In the genomic region with DNA sequence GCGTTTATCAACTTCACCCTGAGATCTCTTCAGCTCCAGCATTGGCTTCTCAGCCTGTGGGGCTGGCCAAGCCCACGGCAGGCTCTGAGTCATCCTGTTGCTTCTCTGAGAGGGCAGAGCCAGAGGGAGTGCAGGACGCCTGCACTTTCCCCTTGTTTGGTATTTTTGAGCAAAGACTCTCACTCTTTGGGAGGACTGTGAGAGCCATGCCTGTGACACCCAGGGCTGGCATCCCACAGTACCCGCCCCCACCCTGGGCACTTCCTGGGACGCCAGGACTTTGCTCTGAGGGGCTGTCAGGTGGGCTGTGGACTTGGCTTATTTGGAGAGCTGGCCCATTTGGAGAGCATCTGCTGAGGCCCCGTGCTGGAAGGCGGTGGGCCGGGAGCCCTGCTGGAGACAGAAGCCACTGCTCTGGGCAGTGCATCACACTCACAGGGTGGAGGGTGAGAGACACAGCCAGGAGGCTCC, we compare ENCODE assay signal across 10 cellular contexts.
DNase-seq lines count a peak whose midpoint lies in the region; ATAC-seq and TF ChIP-seq lines count a peak whose summit lies in the region.
"Had no signal": no experiment of that assay in that cellular context is flagged by ENCODE, and none has a peak within 500 bp of the region (broad histone marks: within the 10 kb centered on the region; RNA-seq: fewer than 3 reads in every experiment).

No MANE protein-coding gene starts in this region.

- H3K4me3 ChIP-seq in foreskin fibroblast (ENCODE audit: low read depth in 1 of 2, low read length in 2 of 2) (no peak overlapping the region), retinal pigment epithelial cell (ENCODE audit: low read length) (no peak overlapping the region)

- CTCF ChIA-PET in RWPE1 (lab: Yijun Ruan, JAX), result interaction anchor here (0.8 kb wide), 1 partner anchor 28 kb away, joined by 4 read pairs; no protein-coding TSS in a partner anchor

- H3K27me3 Mint-ChIP-seq in stimulated activated naive CD8-positive, alpha-beta T cell treated with anti-CD3 and anti-CD28 coated beads, Interleukin-15, amount 100 ng/mL, for 72 hours, result peaks cover 4% of the 10 kb centered on the region

- peak overlapping the region; percentile 58 for H3K27ac ChIP-seq in RWPE1

- no peak overlapping the region for H3K4me3 Mint-ChIP-seq in stimulated activated naive CD8-positive, alpha-beta T cell treated with anti-CD3 and anti-CD28 coated beads, Interleukin-15, amount 100 ng/mL, for 72 hours
- H3K4me3 Mint-ChIP-seq: neural crest cell had no signal

- DNase-seq in EL, result peak; percentile 71
- peak; percentile 76 for DNase-seq in RWPE1 (ENCODE audit: low spot score)
- DNase-seq in foreskin fibroblast, result peak; percentile 79 to 91
- DNase-seq in retinal pigment epithelial cell (ENCODE audit: low read depth), result peak; percentile 40
- DNase-seq in NCI-H748 (lab: John Stamatoyannopoulos, UW; ENCODE audit: unreplicated experiment), result no peak
- DNase-seq in activated CD4-positive, alpha-beta T cell treated with anti-CD3 and anti-CD28 coated beads for 48 hours, result no peak
- DNase-seq in stimulated activated naive CD8-positive, alpha-beta T cell treated with anti-CD3 and anti-CD28 coated beads, Interleukin-15, amount 100 ng/mL, for 72 hours, result no peak
- no peak for DNase-seq in central memory CD4-positive, alpha-beta T cell

- no peak overlapping the region for H3K27ac Mint-ChIP-seq in stimulated activated naive CD8-positive, alpha-beta T cell treated with anti-CD3 and anti-CD28 coated beads, Interleukin-15, amount 100 ng/mL, for 72 hours

- ATAC-seq in stimulated activated naive CD8-positive, alpha-beta T cell treated with anti-CD3 and anti-CD28 coated beads, Interleukin-15, amount 100 ng/mL, for 72 hours, result no peak
- ATAC-seq: Panc1 had no signal

- POLR2A ChIA-PET in RWPE1 (lab: Yijun Ruan, JAX; ENCODE audit: low non-redundant PET), result interaction anchor here (0.6 kb wide), 1 partner anchor 36 kb away, joined by 4 read pairs; no protein-coding TSS in a partner anchor

- no peaks in the 10 kb centered on the region for H3K4me1 Mint-ChIP-seq in stimulated activated naive CD8-positive, alpha-beta T cell treated with anti-CD3 and anti-CD28 coated beads, Interleukin-15, amount 100 ng/mL, for 72 hours

- no peak for TF ChIP-seq CTCF in RWPE1 (conservative IDR thresholded peaks at IDR 0.05; ENCODE audit: low read depth)
- TF ChIP-seq CTCF in foreskin fibroblast (IDR thresholded peaks at IDR 0.05; ENCODE audit: low read depth, low read length), result no peak
- TF ChIP-seq CTCF in retinal pigment epithelial cell (conservative IDR thresholded peaks at IDR 0.05; ENCODE audit: low read depth, low read length), result no peak

- H3K9me3 Mint-ChIP-seq in stimulated activated naive CD8-positive, alpha-beta T cell treated with anti-CD3 and anti-CD28 coated beads, Interleukin-15, amount 100 ng/mL, for 72 hours, result no peaks in the 10 kb centered on the region
- H3K9me3 Mint-ChIP-seq: neural crest cell had no signal

Comparison
In these comparisons a context has a peak if more than half of its experiments do, and no peak if none do; other contexts are left out.
1. DNase-seq: peak in EL (single experiment), RWPE1 (single experiment), foreskin fibroblast (2 of 2) and retinal pigment epithelial cell (single experiment); none in NCI-H748 (single experiment), activated CD4-positive, alpha-beta T cell treated with anti-CD3 and anti-CD28 coated beads for 48 hours (single experiment), stimulated activated naive CD8-positive, alpha-beta T cell treated with anti-CD3 and anti-CD28 coated beads, Interleukin-15, amount 100 ng/mL, for 72 hours (0 of 2) and central memory CD4-positive, alpha-beta T cell (single experiment).